Comparison of ENCODE assay signal across 14 cellular contexts in genomic region chr22:20062766-20063083, GRCh38. TPM values are rescaled to one million over a fixed set of nuclear protein-coding genes. Genes with fewer than 3 reads are reported as not detected.
DNase-seq lines count a peak whose midpoint lies in the region; ATAC-seq, FAIRE-seq and TF ChIP-seq lines count a peak whose summit lies in the region.
"Had no signal": no experiment of that assay in that cellular context is flagged by ENCODE, and none has a peak within 500 bp of the region (broad histone marks: within the 10 kb centered on the region; RNA-seq: fewer than 3 reads in every experiment).

No MANE protein-coding gene starts in this region.

- H3K27me3 ChIP-seq in bronchial epithelial cell (ENCODE audit: control insufficient read depth, insufficient read depth, low read length) (no peaks in the 10 kb centered on the region), gastroesophageal sphincter (no peaks in the 10 kb centered on the region)
- H3K27me3 ChIP-seq: heart left ventricle had no signal

- no peak for TF ChIP-seq EP300 in gastroesophageal sphincter (IDR thresholded peaks at IDR 0.05)

- H3K9me3 Mint-ChIP-seq in mesothelial cell of epicardium = no peaks in the 10 kb centered on the region
- H3K9me3 Mint-ChIP-seq: activated B cell treated with CpG ODN at 0.5 μM for 24 hours; CD4-positive, CD25-positive, alpha-beta regulatory T cell; neural crest cell had no signal

- H3K9me3 ChIP-seq in gastroesophageal sphincter = no peaks in the 10 kb centered on the region
- H3K9me3 ChIP-seq: heart left ventricle had no signal

- FAIRE-seq in bronchial epithelial cell (lab: Jason Lieb, UNC) = peak; percentile 90

- no peak overlapping the region for H3K27ac Mint-ChIP-seq in mesothelial cell of epicardium
- H3K27ac Mint-ChIP-seq: activated B cell treated with CpG ODN at 0.5 μM for 24 hours; CD4-positive, CD25-positive, alpha-beta regulatory T cell had no signal

- H3K4me1 Mint-ChIP-seq in mesothelial cell of epicardium = peaks cover 4% of the 10 kb centered on the region
- H3K4me1 Mint-ChIP-seq: activated B cell treated with CpG ODN at 0.5 μM for 24 hours had no signal

- H3K4me1 ChIP-seq in gastroesophageal sphincter = no peaks in the 10 kb centered on the region

- H3K4me3 ChIP-seq in bronchial epithelial cell (ENCODE audit: low read depth, low read length) (no peak overlapping the region), gastroesophageal sphincter (no peak overlapping the region)
- H3K4me3 ChIP-seq: heart left ventricle had no signal

- H3K36me3 Mint-ChIP-seq in mesothelial cell of epicardium = peaks cover 4% of the 10 kb centered on the region

- no peaks in the 10 kb centered on the region for H3K27me3 Mint-ChIP-seq in mesothelial cell of epicardium (ENCODE audit: low read depth)
- H3K27me3 Mint-ChIP-seq: activated B cell treated with CpG ODN at 0.5 μM for 24 hours; CD4-positive, CD25-positive, alpha-beta regulatory T cell had no signal

- WGBS in gastroesophageal sphincter (ENCODE audit: low coverage in 1 of 2), 2 donors = 100% methylated on average over 4 of the region's 11 CpGs; no CpG with 5 or more reads in 1 of the 2 donors

- no peak for TF ChIP-seq POLR2A in gastroesophageal sphincter (IDR thresholded peaks at IDR 0.05)

- H3K4me3 Mint-ChIP-seq in mesothelial cell of epicardium = no peak overlapping the region
- H3K4me3 Mint-ChIP-seq: activated B cell treated with CpG ODN at 0.5 μM for 24 hours; CD4-positive, CD25-positive, alpha-beta regulatory T cell; neural crest cell had no signal

- TF ChIP-seq CTCF in bronchial epithelial cell (IDR thresholded peaks at IDR 0.05; ENCODE audit: insufficient read depth, low read length, severe bottlenecking) (no peak), gastroesophageal sphincter (IDR thresholded peaks at IDR 0.05) (no peak), mesothelial cell of epicardium (IDR thresholded peaks at IDR 0.05; ENCODE audit: unreplicated experiment) (no peak)

- H3K27ac ChIP-seq in gastroesophageal sphincter = no peak overlapping the region
- H3K27ac ChIP-seq: heart left ventricle had no signal

- H3K36me3 ChIP-seq in bronchial epithelial cell (ENCODE audit: control insufficient read depth, insufficient read depth, low read length) (peaks cover 7% of the 10 kb centered on the region), gastroesophageal sphincter (peaks cover 0 to 89% of the 10 kb centered on the region in 2 donors)

- DNase-seq in EH (ENCODE audit: low read depth) (peak; percentile 64), HT-29 (ENCODE audit: low spot score) (peak; percentile 74), bronchial epithelial cell (ENCODE audit: low read depth) (peak; percentile 91), myocyte (ENCODE audit: low read depth) (peak; percentile 11), NCI-H1092 treated with DMSO at 0.1 percent for 48 hours (lab: John Stamatoyannopoulos, UW) (no peak), mesothelial cell of epicardium (ENCODE audit: low spot score in 2 of 2, unreplicated experiment in 2 of 2) (no peak)
- DNase-seq: activated B cell treated with CpG ODN at 0.5 μM for 24 hours; CD4-positive, CD25-positive, alpha-beta regulatory T cell; heart left ventricle; left ventricle myocardium superior; NCI-H1694 had no signal

- no peak for ATAC-seq in HG02642 (IDR thresholded peaks at IDR 0.05; ENCODE audit: poor library complexity, unreplicated experiment)
- ATAC-seq in gastroesophageal sphincter = no peak

RNA-seq across cellular contexts. Expression of gene DGCR8, which starts 17.3 kb away (rescaled TPM):
- 74.9 and 87.2 TPM in 2 replicates for total RNA-seq in HT-29 (2014; rRNA removed; shearing (Covaris generic))
- 30.5 and 39.8 TPM in 2 replicates for total RNA-seq in bronchial epithelial cell
- 21.1 and 22.4 TPM in 2 replicates for total RNA-seq in myocyte
- polyA plus RNA-seq in myocyte (2012) = 26.6 TPM
- 10 to 100 TPM; 16.9 to 27.6 (median 25.5) TPM for total RNA-seq in gastroesophageal sphincter
- total RNA-seq in mesothelial cell of epicardium = 69.4 to 72.3 TPM (median 71.5 TPM) in 3 replicates

RNA-seq across cellular contexts. Expression of gene TANGO2, which starts 41.8 kb away (rescaled TPM):
- total RNA-seq in HT-29 (2014; rRNA removed; shearing (Covaris generic)) = 71.9 and 88.2 TPM in 2 replicates
- total RNA-seq in bronchial epithelial cell (41.6 and 44.2 TPM in 2 replicates), myocyte (39.0 and 43.4 TPM in 2 replicates), gastroesophageal sphincter (10 to 100 TPM; 20.0 to 65.5 (median 45.8) TPM), mesothelial cell of epicardium (13.4 to 17.5 TPM (median 15.6 TPM) in 3 replicates)
- polyA plus RNA-seq in myocyte (2012) = 51.4 TPM

RNA-seq across cellular contexts. Expression of gene ARVCF, which starts 46.1 kb away (rescaled TPM):
- total RNA-seq in HT-29 (2014; rRNA removed; shearing (Covaris generic)) = 211 and 219 TPM in 2 replicates
- total RNA-seq in bronchial epithelial cell (19.2 and 23.2 TPM in 2 replicates), myocyte (26.2 and 37.7 TPM in 2 replicates), gastroesophageal sphincter (10 to 100 TPM; 32.5 to 61.5 (median 39.5) TPM), mesothelial cell of epicardium (38.4 to 43.8 TPM (median 41.2 TPM) in 3 replicates)
- polyA plus RNA-seq in myocyte (2012) = 23.7 TPM

RNA-seq across cellular contexts. Expression of gene RANBP1, which starts 53.2 kb away (rescaled TPM):
- 978 and 1,308 TPM in 2 replicates for total RNA-seq in HT-29 (2014; rRNA removed; shearing (Covaris generic))
- 147 and 263 TPM in 2 replicates for total RNA-seq in bronchial epithelial cell
- total RNA-seq in myocyte = 214 and 239 TPM in 2 replicates
- 96.5 TPM for polyA plus RNA-seq in myocyte (2012)
- total RNA-seq in gastroesophageal sphincter = 100 to 1,000 TPM; 115 to 162 (median 158) TPM
- 154 to 155 TPM (median 154 TPM) in 3 replicates for total RNA-seq in mesothelial cell of epicardium

RNA-seq across cellular contexts. Expression of gene TRMT2A, which starts 54.3 kb away (rescaled TPM):
- 241 and 278 TPM in 2 replicates for total RNA-seq in HT-29 (2014; rRNA removed; shearing (Covaris generic))
- total RNA-seq in bronchial epithelial cell = 37.9 and 40.7 TPM in 2 replicates
- total RNA-seq in myocyte = 62.7 and 79.7 TPM in 2 replicates
- polyA plus RNA-seq in myocyte (2012) = 55.5 TPM
- total RNA-seq in gastroesophageal sphincter = 10 to 100 TPM; 24.1 to 57.0 (median 36.3) TPM
- 68.7 to 78.1 TPM (median 76.0 TPM) in 3 replicates for total RNA-seq in mesothelial cell of epicardium

Comparison
In these comparisons a context has a peak if more than half of its experiments do, and no peak if none do; other contexts are left out.
1. DNase-seq: peak in EH (single experiment), HT-29 (single experiment), bronchial epithelial cell (single experiment) and myocyte (single experiment); none in NCI-H1092 treated with DMSO at 0.1 percent for 48 hours (single experiment) and mesothelial cell of epicardium (0 of 2).